ENCODE assay signal across 9 cellular contexts in the genomic region with DNA sequence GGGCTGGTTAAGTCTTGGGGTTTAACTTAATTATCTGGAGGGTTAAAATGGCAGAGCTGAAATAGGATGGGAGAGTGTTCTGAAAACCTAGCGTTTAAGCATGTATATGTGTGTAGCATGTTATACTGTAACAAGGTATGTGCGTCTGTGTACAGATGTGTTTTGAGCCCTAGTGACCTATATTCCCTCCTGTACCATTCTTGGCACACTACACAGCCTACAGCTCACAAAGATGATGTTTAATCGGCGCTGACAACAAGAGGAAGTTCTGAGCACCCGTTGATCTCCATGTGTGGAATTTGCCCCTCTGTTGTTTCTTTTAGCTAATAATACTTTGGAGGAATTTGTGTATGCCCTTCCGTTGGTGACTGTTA. TPM values are rescaled to one million over a fixed set of nuclear protein-coding genes. Genes with fewer than 3 reads are reported as not detected.
DNase-seq lines count a peak whose midpoint lies in the region; ATAC-seq, FAIRE-seq and TF ChIP-seq lines count a peak whose summit lies in the region.
"Had no signal": no experiment of that assay in that cellular context is flagged by ENCODE, and none has a peak within 500 bp of the region (broad histone marks: within the 10 kb centered on the region; RNA-seq: fewer than 3 reads in every experiment).

No MANE protein-coding gene starts in this region.

- TF ChIP-seq CTCF in foreskin fibroblast (IDR thresholded peaks at IDR 0.05; ENCODE audit: low read depth, low read length) (no peak), retinal pigment epithelial cell (conservative IDR thresholded peaks at IDR 0.05; ENCODE audit: low read depth, low read length) (no peak)

- H3K4me3 ChIP-seq in foreskin fibroblast (ENCODE audit: low read depth in 1 of 2, low read length in 2 of 2) (peak overlapping the region; percentile 67 to 87), retinal pigment epithelial cell (ENCODE audit: low read length) (peak overlapping the region; percentile 64), SJCRH30 (no peak overlapping the region)

- FAIRE-seq in GM19239 (lab: Jason Lieb, UNC) = peak; percentile 88

- H3K27me3 ChIP-seq in SJCRH30 = no peaks in the 10 kb centered on the region

- ATAC-seq in HG03460 (IDR thresholded peaks at IDR 0.05; ENCODE audit: unreplicated experiment) (no peak), GM21423 (IDR thresholded peaks at IDR 0.05; ENCODE audit: unreplicated experiment) (no peak)

- H3K4me1 ChIP-seq in SJCRH30 = no peaks in the 10 kb centered on the region

- no peaks in the 10 kb centered on the region for H3K36me3 ChIP-seq in SJCRH30

- no peak for DNase-seq in GM19239 (ENCODE audit: insufficient read length, low spot score)
- DNase-seq in RPMI8226 = peak; percentile 46
- DNase-seq in foreskin fibroblast = no peak
- no peak for DNase-seq in retinal pigment epithelial cell (ENCODE audit: low read depth)
- DNase-seq in COR-L47 (lab: John Stamatoyannopoulos, UW) = no peak
- no peak for DNase-seq in SJCRH30

- H3K9me3 ChIP-seq in SJCRH30 (replicated peaks) = no peaks in the 10 kb centered on the region

- no peak overlapping the region for H3K27ac ChIP-seq in SJCRH30
- H3K27ac ChIP-seq: HL-60 had no signal

RNA-seq across cellular contexts. Expression of gene CARMIL1, which starts 1.4 kb away (rescaled TPM):
- 0.43 and 0.73 TPM in 2 replicates for total RNA-seq in SJCRH30 (2014; rRNA removed; shearing (Covaris generic))
